In genomic region chr14:20631023-20631820, GRCh38 we compare ENCODE assay signal across 1 cellular context.
TF ChIP-seq lines count a peak whose summit lies in the region.

No MANE protein-coding gene starts in this region.

TF ChIP-seq in HCT116, 20 proteins besides CTCF, POLR2A, EP300 and RAD21 (continued from another document):
- TF ChIP-seq, protein P1, sequence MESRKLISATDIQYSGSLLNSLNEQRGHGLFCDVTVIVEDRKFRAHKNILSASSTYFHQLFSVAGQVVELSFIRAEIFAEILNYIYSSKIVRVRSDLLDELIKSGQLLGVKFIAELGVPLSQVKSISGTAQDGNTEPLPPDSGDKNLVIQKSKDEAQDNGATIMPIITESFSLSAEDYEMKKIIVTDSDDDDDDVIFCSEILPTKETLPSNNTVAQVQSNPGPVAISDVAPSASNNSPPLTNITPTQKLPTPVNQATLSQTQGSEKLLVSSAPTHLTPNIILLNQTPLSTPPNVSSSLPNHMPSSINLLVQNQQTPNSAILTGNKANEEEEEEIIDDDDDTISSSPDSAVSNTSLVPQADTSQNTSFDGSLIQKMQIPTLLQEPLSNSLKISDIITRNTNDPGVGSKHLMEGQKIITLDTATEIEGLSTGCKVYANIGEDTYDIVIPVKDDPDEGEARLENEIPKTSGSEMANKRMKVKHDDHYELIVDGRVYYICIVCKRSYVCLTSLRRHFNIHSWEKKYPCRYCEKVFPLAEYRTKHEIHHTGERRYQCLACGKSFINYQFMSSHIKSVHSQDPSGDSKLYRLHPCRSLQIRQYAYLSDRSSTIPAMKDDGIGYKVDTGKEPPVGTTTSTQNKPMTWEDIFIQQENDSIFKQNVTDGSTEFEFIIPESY (IDR thresholded peaks at IDR 0.05; ENCODE audit: extremely low read depth, insufficient replicate concordance, low read length): no peak
- TF ChIP-seq JUND (IDR thresholded peaks at IDR 0.05) (no peak), YY1 (IDR thresholded peaks at IDR 0.05; ENCODE audit: extremely low read depth, insufficient replicate concordance, low read depth, low read length) (no peak), ELF1 (IDR thresholded peaks at IDR 0.05; ENCODE audit: borderline replicate concordance, low read depth) (no peak), EZH2phosphoT487 (IDR thresholded peaks at IDR 0.05; ENCODE audit: borderline replicate concordance) (no peak), ZNF274 (IDR thresholded peaks at IDR 0.05; ENCODE audit: low read depth, low read length) (no peak), FOSL1 (IDR thresholded peaks at IDR 0.05; ENCODE audit: low read depth) (no peak), SP1 (IDR thresholded peaks at IDR 0.05; ENCODE audit: low read depth) (no peak), SIN3A (IDR thresholded peaks at IDR 0.05; ENCODE audit: low read depth) (0 out of 2 replicates have a peak, but pooled peaks have one; percentile 6), EGR1 (IDR thresholded peaks at IDR 0.05; ENCODE audit: low read depth) (no peak), MAX (IDR thresholded peaks at IDR 0.05) (peak; percentile 17; the same call in 1 of the 2 replicates), SRF (IDR thresholded peaks at IDR 0.05; ENCODE audit: low read depth) (no peak), CBX3 (IDR thresholded peaks at IDR 0.05; ENCODE audit: low read depth) (no peak), EZH2 (IDR thresholded peaks at IDR 0.05) (no peak), ATF3 (IDR thresholded peaks at IDR 0.05) (peak; percentile 90)
TF ChIP-seq in HCT116: peak in this region for 3.
